ENCODE assay signal across 8 cellular contexts in the genomic region with DNA sequence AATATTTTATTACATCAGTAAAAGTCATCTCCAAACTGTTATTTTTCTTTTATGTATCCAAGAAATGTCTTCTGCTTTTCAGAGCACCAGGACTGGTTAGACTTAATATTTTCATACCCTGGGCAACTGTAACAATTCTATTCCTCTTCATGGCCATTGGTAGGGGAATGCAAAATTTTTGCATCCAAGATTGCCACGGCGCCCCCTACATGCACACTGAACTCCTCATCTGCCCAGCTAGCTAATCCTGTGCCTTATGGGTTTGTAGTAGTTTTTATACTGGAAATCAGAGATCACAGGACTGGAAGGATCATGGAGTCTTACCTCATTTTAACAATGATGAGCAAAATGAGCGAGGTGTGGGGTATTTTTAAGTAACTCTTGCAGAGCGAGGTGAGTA.
DNase-seq lines count a peak whose midpoint lies in the region; ATAC-seq and TF ChIP-seq lines count a peak whose summit lies in the region.

No MANE protein-coding gene starts in this region.

- H3K27me3 ChIP-seq in PC-3 (ENCODE audit: low read length): no peaks in the 10 kb centered on the region
- no peaks in the 10 kb centered on the region for H3K27me3 ChIP-seq in adipocyte (replicated peaks; ENCODE audit: control insufficient read depth, insufficient read depth, low read length)

- POLR2A ChIA-PET in PC-3 (lab: Charles Lee; ENCODE audit: unreplicated experiment): no interaction called here

- no peaks in the 10 kb centered on the region for H3F3A ChIP-seq in PC-3 (ENCODE audit: low read length, unreplicated experiment)

- ATAC-seq in PC-3 (no peak; the same call in 1 of the 2 replicates), mucosa of descending colon (peak; percentile 66), GM18909 (IDR thresholded peaks at IDR 0.05; ENCODE audit: poor library complexity, unreplicated experiment) (no peak)

- H3K9me3 ChIP-seq in PC-3 (ENCODE audit: low read length) (no peaks in the 10 kb centered on the region), adipocyte (ENCODE audit: control insufficient read depth, low read length) (no peaks in the 10 kb centered on the region), mucosa of descending colon (no peaks in the 10 kb centered on the region)

- no peak overlapping the region for H3K27ac ChIP-seq in PC-3 (ENCODE audit: low read length)

- no peaks in the 10 kb centered on the region for H3K79me2 ChIP-seq in PC-3 (ENCODE audit: low read length)

- H3K4me1 ChIP-seq in PC-3 (ENCODE audit: insufficient read depth, low read length) (no peaks in the 10 kb centered on the region), adipocyte (ENCODE audit: control insufficient read depth, insufficient read depth, low read length) (no peaks in the 10 kb centered on the region), mucosa of descending colon (ENCODE audit: low read depth) (peaks cover 2% of the 10 kb centered on the region)

- TF ChIP-seq CTCF in PC-3 (conservative IDR thresholded peaks at IDR 0.05; ENCODE audit: low read depth, low read length) (peak; percentile 74), mucosa of descending colon (IDR thresholded peaks at IDR 0.05) (no peak)

- H3K9ac ChIP-seq in PC-3 (ENCODE audit: low read length): no peak overlapping the region
- no peak overlapping the region for H3K9ac ChIP-seq in adipocyte (ENCODE audit: low read length)

- intact Hi-C loops in PC-3 (cut with micrococcal nuclease) (no loop called here), mucosa of descending colon (cut with DNase I, micrococcal nuclease) (no loop called here)

- no peak overlapping the region for H3K4me3 ChIP-seq in PC-3 (ENCODE audit: low read length)
- no peak overlapping the region for H3K4me3 ChIP-seq in adipocyte (ENCODE audit: low read length)
- H3K4me3 ChIP-seq in mucosa of descending colon: no peak overlapping the region

- no peaks in the 10 kb centered on the region for H3K9me2 ChIP-seq in PC-3 (replicated peaks; ENCODE audit: low read length)

- no peaks in the 10 kb centered on the region for H4K20me1 ChIP-seq in PC-3 (ENCODE audit: low read length)

- BruUV-seq in PC-3 (replicated peaks; lab: Mats Ljungman, UMichigan): no TSS peak

- peak; percentile 19 for DNase-seq in EL
- peak; percentile 38 for DNase-seq in PC-3
- peak; percentile 7 for DNase-seq in adipocyte (ENCODE audit: low read depth)
- peak in 2 of 3 donors; percentile 69 to 73 for DNase-seq in mucosa of descending colon
- DNase-seq in Ammon's horn (ENCODE audit: low spot score): no peak
- no peak for DNase-seq in NCI-H1930 (lab: John Stamatoyannopoulos, UW)
- DNase-seq in NCI-H526 treated with DMSO at 0.1 percent for 48 hours (lab: John Stamatoyannopoulos, UW): no peak

- H3K36me3 ChIP-seq in PC-3 (ENCODE audit: low read depth, low read length): no peaks in the 10 kb centered on the region
- H3K36me3 ChIP-seq in adipocyte (ENCODE audit: control insufficient read depth, insufficient read depth, low read length, severe bottlenecking): peaks cover 62% of the 10 kb centered on the region
- no peaks in the 10 kb centered on the region for H3K36me3 ChIP-seq in mucosa of descending colon (ENCODE audit: low read depth)

- H2AFZ ChIP-seq in PC-3 (ENCODE audit: low read length): no peak overlapping the region

- no peak overlapping the region for H3K4me2 ChIP-seq in PC-3 (ENCODE audit: low read length)

- CTCF ChIA-PET in PC-3 (lab: Charles Lee): no interaction called here

Comparison
In these comparisons a context has a peak if more than half of its experiments do, and no peak if none do; other contexts are left out.
1. DNase-seq: peak in EL (single experiment), PC-3 (single experiment), adipocyte (single experiment) and mucosa of descending colon (2 of 3); none in Ammon's horn (single experiment), NCI-H1930 (0 of 2) and NCI-H526 treated with DMSO at 0.1 percent for 48 hours (single experiment).